Comparison of ENCODE assay signal across 9 cellular contexts in the genomic region with DNA sequence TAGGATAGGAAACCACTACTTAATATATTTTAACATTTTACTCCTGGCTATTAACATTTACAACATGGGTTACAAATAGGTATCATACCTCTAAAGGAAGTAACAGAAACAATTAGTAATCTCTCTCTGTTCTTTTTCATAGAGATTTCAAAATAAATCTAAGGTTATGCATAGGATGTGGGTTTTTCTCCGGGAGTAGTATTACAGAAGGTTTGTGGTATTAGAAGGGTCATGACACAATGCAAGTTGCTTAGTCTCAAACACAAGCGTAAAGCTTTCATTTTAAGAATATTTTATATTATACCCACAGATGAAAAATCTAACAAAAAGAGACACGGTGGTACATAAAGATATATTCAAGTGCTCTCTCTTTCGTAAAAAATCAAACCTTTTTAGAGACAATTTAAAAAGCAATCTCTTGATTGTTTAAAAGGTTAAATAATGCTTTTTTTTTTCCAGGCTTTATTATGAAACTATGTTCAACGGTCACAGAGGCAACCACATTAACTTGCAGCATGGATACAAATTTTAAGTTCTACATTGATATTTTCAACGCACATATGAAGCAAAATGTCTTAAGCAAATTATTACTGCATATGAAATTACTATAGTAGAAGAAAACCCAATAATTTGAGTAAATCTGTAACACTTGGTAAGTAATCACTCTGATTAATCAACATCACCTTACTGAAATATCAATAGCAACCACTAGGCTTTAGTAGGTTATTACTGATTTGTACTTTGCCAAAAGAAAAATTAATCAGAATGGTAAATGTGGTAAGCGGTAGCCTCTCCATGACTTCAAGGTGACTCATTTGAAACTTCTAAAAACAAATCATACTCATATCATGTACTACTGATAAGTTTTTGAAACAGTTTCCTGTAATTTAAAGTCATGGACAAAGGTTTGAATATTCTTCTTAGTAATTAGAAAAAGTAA.
A peak's percentile ranks its signal among the peaks of the same experiment; 100 is the strongest.
DNase-seq lines count a peak whose midpoint lies in the region; ATAC-seq and TF ChIP-seq lines count a peak whose summit lies in the region.
"Had no signal": no experiment of that assay in that cellular context is flagged by ENCODE, and none has a peak within 500 bp of the region (broad histone marks: within the 10 kb centered on the region; RNA-seq: fewer than 3 reads in every experiment).

No MANE protein-coding gene starts in this region.

- in situ Hi-C loops in brain microvascular endothelial cell (cut with HindIII; ENCODE audit: low pct_ligation_motif_present, low sequenced_read_pairs): no loop called here

- H3K9me3 Mint-ChIP-seq in stimulated activated naive CD8-positive, alpha-beta T cell treated with anti-CD3 and anti-CD28 coated beads, Interleukin-15, Interleukin-2, amounts not matched to agents 100 ng/mL and 50 ng/mL, for 24 hours: no peaks in the 10 kb centered on the region
- H3K9me3 Mint-ChIP-seq: IgD-negative memory B cell had no signal

- H3K27ac Mint-ChIP-seq in stimulated activated naive CD8-positive, alpha-beta T cell treated with anti-CD3 and anti-CD28 coated beads, Interleukin-15, Interleukin-2, amounts not matched to agents 100 ng/mL and 50 ng/mL, for 24 hours: peak overlapping the region; percentile 91
- H3K27ac Mint-ChIP-seq: IgD-negative memory B cell had no signal

- H3K36me3 ChIP-seq in GM06990 (ENCODE audit: control insufficient read depth, insufficient read depth, low read length): no peaks in the 10 kb centered on the region
- H3K36me3 ChIP-seq in brain microvascular endothelial cell (replicated peaks): peaks cover 2% of the 10 kb centered on the region
- H3K36me3 ChIP-seq in H7 (replicated peaks; ENCODE audit: control insufficient read depth, insufficient read depth, low read length): no peaks in the 10 kb centered on the region

- peaks cover 92% of the 10 kb centered on the region for H3K4me1 Mint-ChIP-seq in stimulated activated naive CD8-positive, alpha-beta T cell treated with anti-CD3 and anti-CD28 coated beads, Interleukin-15, Interleukin-2, amounts not matched to agents 100 ng/mL and 50 ng/mL, for 24 hours (ENCODE audit: low read depth)

- TF ChIP-seq CTCF in GM06990 (IDR thresholded peaks at IDR 0.05; ENCODE audit: insufficient read depth, low read length, poor library complexity, severe bottlenecking) (peak; percentile 8), brain microvascular endothelial cell (IDR thresholded peaks at IDR 0.05; ENCODE audit: low read depth, low read length, missing control alignments) (peak; percentile 11)

- H3K4me3 ChIP-seq in GM06990 (replicated peaks; ENCODE audit: low read depth, low read length): peak overlapping the region; percentile 18
- peak overlapping the region; percentile 26 for H3K4me3 ChIP-seq in brain microvascular endothelial cell (ENCODE audit: low read depth, low read length)
- H3K4me3 ChIP-seq in H7 (ENCODE audit: insufficient read depth, low read depth, low read length): no peak overlapping the region

- H3K36me3 Mint-ChIP-seq in stimulated activated naive CD8-positive, alpha-beta T cell treated with anti-CD3 and anti-CD28 coated beads, Interleukin-15, Interleukin-2, amounts not matched to agents 100 ng/mL and 50 ng/mL, for 24 hours (ENCODE audit: low read depth): peaks cover 22% of the 10 kb centered on the region

- DNase-seq in GM06990 (ENCODE audit: extremely low read depth, insufficient read length) (peak; percentile 69), HT1080 (ENCODE audit: low read depth) (peak; percentile 90), brain microvascular endothelial cell (peak; percentile 43), NCI-H1930 (lab: John Stamatoyannopoulos, UW) (no peak), H7 (no peak), left lobe of liver (ENCODE audit: low spot score) (no peak)

- no peaks in the 10 kb centered on the region for H3K27me3 Mint-ChIP-seq in stimulated activated naive CD8-positive, alpha-beta T cell treated with anti-CD3 and anti-CD28 coated beads, Interleukin-15, Interleukin-2, amounts not matched to agents 100 ng/mL and 50 ng/mL, for 24 hours
- H3K27me3 Mint-ChIP-seq: IgD-negative memory B cell had no signal

- peak overlapping the region; percentile 80 for H3K4me3 Mint-ChIP-seq in stimulated activated naive CD8-positive, alpha-beta T cell treated with anti-CD3 and anti-CD28 coated beads, Interleukin-15, Interleukin-2, amounts not matched to agents 100 ng/mL and 50 ng/mL, for 24 hours

- H3K27ac ChIP-seq in brain microvascular endothelial cell: peak overlapping the region; percentile 68

- peak; percentile 70 for ATAC-seq in GM21526 (IDR thresholded peaks at IDR 0.05; ENCODE audit: low FRiP score, unreplicated experiment)
- no peak for ATAC-seq in left lobe of liver

- H3K27me3 ChIP-seq in GM06990 (replicated peaks; ENCODE audit: control insufficient read depth, insufficient read depth, low read length) (no peaks in the 10 kb centered on the region), brain microvascular endothelial cell (replicated peaks) (no peaks in the 10 kb centered on the region), H7 (ENCODE audit: control insufficient read depth, insufficient read depth, low read length) (no peaks in the 10 kb centered on the region)

Comparison
In these comparisons a context has a peak if more than half of its experiments do, and no peak if none do; other contexts are left out.
1. DNase-seq: peak in GM06990 (single experiment), HT1080 (single experiment) and brain microvascular endothelial cell (single experiment); none in NCI-H1930 (0 of 2), H7 (single experiment) and left lobe of liver (single experiment).